Comparison of ENCODE assay signal across 9 cellular contexts in genomic region chr14:63650336-63650952, GRCh38. TPM values are rescaled to one million over a fixed set of nuclear protein-coding genes. Genes with fewer than 3 reads are reported as not detected.
DNase-seq lines count a peak whose midpoint lies in the region; ATAC-seq, FAIRE-seq and TF ChIP-seq lines count a peak whose summit lies in the region.
"Had no signal": no experiment of that assay in that cellular context is flagged by ENCODE, and none has a peak within 500 bp of the region (broad histone marks: within the 10 kb centered on the region; RNA-seq: fewer than 3 reads in every experiment).

No MANE protein-coding gene starts in this region.

- H3K36me3 Mint-ChIP-seq in activated CD4-positive, alpha-beta memory T cell treated with anti-CD3 and anti-CD28 coated beads, Interleukin-2, amount 10 ng/mL, durations not matched to agents 7 days and 5 days (ENCODE audit: low read depth): peaks cover 11% of the 10 kb centered on the region

- H3K27me3 Mint-ChIP-seq in activated CD4-positive, alpha-beta memory T cell treated with anti-CD3 and anti-CD28 coated beads, Interleukin-2, amount 10 ng/mL, durations not matched to agents 7 days and 5 days: no peaks in the 10 kb centered on the region

- POLR2A ChIA-PET in activated CD4-positive, alpha-beta memory T cell treated with anti-CD3 and anti-CD28 coated beads, Interleukin-2, amount 10 ng/mL, durations not matched to agents 7 days and 5 days (lab: Charles Lee): interaction anchor here (0.7 to 3.4 kb wide), 11 partner anchors 8 to 214 kb away, joined by 3 to 57 read pairs (median 4); partner anchors contain the start of genes PPP2R5E, SGPP1 and WDR89

- ATAC-seq in HG02678 (IDR thresholded peaks at IDR 0.05; ENCODE audit: unreplicated experiment): peak; percentile 69
- ATAC-seq in stimulated activated naive CD8-positive, alpha-beta T cell treated with anti-CD3 and anti-CD28 coated beads, Interleukin-15, Interleukin-2, amounts not matched to agents 100 U/mL and 50 U/mL, for 24 hours: peak; percentile 97

- CTCF ChIA-PET in activated CD4-positive, alpha-beta memory T cell treated with anti-CD3 and anti-CD28 coated beads, Interleukin-2, amount 10 ng/mL, durations not matched to agents 7 days and 5 days (lab: Charles Lee): interaction anchor here (1.0 to 2.5 kb wide), 5 partner anchors 8 to 261 kb away, joined by 3 to 8 read pairs (median 3); no protein-coding TSS in a partner anchor

- H3K4me3 Mint-ChIP-seq in activated CD4-positive, alpha-beta memory T cell treated with anti-CD3 and anti-CD28 coated beads, Interleukin-2, amount 10 ng/mL, durations not matched to agents 7 days and 5 days: no peak overlapping the region

- H3K4me1 Mint-ChIP-seq in activated CD4-positive, alpha-beta memory T cell treated with anti-CD3 and anti-CD28 coated beads, Interleukin-2, amount 10 ng/mL, durations not matched to agents 7 days and 5 days: peaks cover 21% of the 10 kb centered on the region

- no peak for FAIRE-seq in GM12892 (lab: Jason Lieb, UNC)

- peak overlapping the region; percentile 92 for H3K27ac Mint-ChIP-seq in activated CD4-positive, alpha-beta memory T cell treated with anti-CD3 and anti-CD28 coated beads, Interleukin-2, amount 10 ng/mL, durations not matched to agents 7 days and 5 days

- TF ChIP-seq POLR2A in GM12892 (IDR thresholded peaks at IDR 0.05; ENCODE audit: low read depth, low read length): no peak

- DNase-seq in activated CD4-positive, alpha-beta memory T cell treated with anti-CD3 and anti-CD28 coated beads, Interleukin-2, amount 10 ng/mL, durations not matched to agents 7 days and 5 days: peak; percentile 62
- DNase-seq in inferior parietal cortex (ENCODE audit: extremely low spot score) (peak; percentile 34), GM12892 (ENCODE audit: insufficient read length) (no peak), A172 (ENCODE audit: low spot score) (no peak), D341Med (ENCODE audit: low spot score) (no peak), islet precursor cell (no peak)
- peak; percentile 43 for DNase-seq in stimulated activated naive CD8-positive, alpha-beta T cell treated with anti-CD3 and anti-CD28 coated beads, Interleukin-15, Interleukin-2, amounts not matched to agents 100 U/mL and 50 U/mL, for 24 hours
- DNase-seq: SK-N-SH had no signal

- H3K9me3 Mint-ChIP-seq in activated CD4-positive, alpha-beta memory T cell treated with anti-CD3 and anti-CD28 coated beads, Interleukin-2, amount 10 ng/mL, durations not matched to agents 7 days and 5 days: no peaks in the 10 kb centered on the region

RNA-seq across cellular contexts. Expression of gene WDR89, which starts 8.8 kb away (rescaled TPM):
- 10 to 100 TPM; 20.1 to 21.9 TPM for total RNA-seq in activated CD4-positive, alpha-beta memory T cell treated with anti-CD3 and anti-CD28 coated beads, Interleukin-2, amount 10 ng/mL, durations not matched to agents 7 days and 5 days
- polyA plus RNA-seq in GM12892 (2012; ENCODE audit: missing spikeins): 17.8 TPM
- total RNA-seq in A172 (2014; rRNA removed; shearing (Covaris generic)): 10.3 and 13.0 TPM in 2 replicates

Comparison
In these comparisons a context has a peak if more than half of its experiments do, and no peak if none do; other contexts are left out.
1. DNase-seq: peak in activated CD4-positive, alpha-beta memory T cell treated with anti-CD3 and anti-CD28 coated beads, Interleukin-2, amount 10 ng/mL, durations not matched to agents 7 days and 5 days (single experiment), inferior parietal cortex (single experiment) and stimulated activated naive CD8-positive, alpha-beta T cell treated with anti-CD3 and anti-CD28 coated beads, Interleukin-15, Interleukin-2, amounts not matched to agents 100 U/mL and 50 U/mL, for 24 hours (single experiment); none in GM12892 (single experiment), A172 (single experiment), D341Med (single experiment) and islet precursor cell (single experiment).